17 cellular contexts compared by ENCODE assay signal in genomic region chr6:318265-318890, GRCh38.
"Had no signal": no experiment of that assay in that cellular context is flagged by ENCODE, and none has a peak within 500 bp of the region (broad histone marks: within the 10 kb centered on the region; RNA-seq: fewer than 3 reads in every experiment).

No MANE protein-coding gene starts in this region.

- H3K36me3 ChIP-seq: brain microvascular endothelial cell, right lobe of liver, stomach had no signal

- H3K9me3 Mint-ChIP-seq: activated CD4-positive, alpha-beta T cell treated with anti-CD3 and anti-CD28 coated beads, Interleukin-2, amount 10 ng/mL, durations not matched to agents 7 days and 5 days; effector memory CD8-positive, alpha-beta T cell had no signal

- H3K27ac ChIP-seq: brain microvascular endothelial cell, foreskin keratinocyte, right lobe of liver, testis had no signal

- ATAC-seq: effector memory CD8-positive, alpha-beta T cell; left ventricle myocardium superior; right lobe of liver had no signal

- H3K27me3 Mint-ChIP-seq: activated CD4-positive, alpha-beta T cell treated with anti-CD3 and anti-CD28 coated beads, Interleukin-2, amount 10 ng/mL, durations not matched to agents 7 days and 5 days; effector memory CD8-positive, alpha-beta T cell had no signal

- H3K4me3 ChIP-seq: right lobe of liver, stomach, testis had no signal

- H3K4me3 Mint-ChIP-seq: activated CD4-positive, alpha-beta T cell treated with anti-CD3 and anti-CD28 coated beads, Interleukin-2, amount 10 ng/mL, durations not matched to agents 7 days and 5 days; effector memory CD8-positive, alpha-beta T cell; neural crest cell had no signal

- H3K27me3 ChIP-seq: brain microvascular endothelial cell, foreskin keratinocyte, right lobe of liver, stomach, testis had no signal

- H3K27ac Mint-ChIP-seq: activated CD4-positive, alpha-beta T cell treated with anti-CD3 and anti-CD28 coated beads, Interleukin-2, amount 10 ng/mL, durations not matched to agents 7 days and 5 days had no signal

- DNase-seq: activated CD4-positive, alpha-beta T cell treated with anti-CD3 and anti-CD28 coated beads, Interleukin-2, amount 10 ng/mL, durations not matched to agents 7 days and 5 days; activated naive CD4-positive, alpha-beta T cell; anterior cingulate cortex; brain microvascular endothelial cell; dermis blood vessel endothelial cell; effector memory CD8-positive, alpha-beta T cell; glutamatergic neuron; kidney glomerular epithelial cell; left ventricle myocardium superior; mesenchymal stem cell; right lobe of liver; stimulated activated CD4-positive, alpha-beta T cell treated with anti-CD3 and anti-CD28 coated beads, Interleukin-12 subunit alpha, Interleukin-12 subunit beta, amount 100 ng/mL, for 4 hours; stimulated activated CD4-positive, alpha-beta T cell treated with anti-CD3 and anti-CD28 coated beads, Interleukin-2, amount 100 ng/mL, for 24 hours; stomach; testis had no signal

- H3K4me1 ChIP-seq: testis had no signal

- H3K9me3 ChIP-seq: right lobe of liver, stomach, testis had no signal
